1 cellular context compared by ENCODE assay signal in the genomic region with DNA sequence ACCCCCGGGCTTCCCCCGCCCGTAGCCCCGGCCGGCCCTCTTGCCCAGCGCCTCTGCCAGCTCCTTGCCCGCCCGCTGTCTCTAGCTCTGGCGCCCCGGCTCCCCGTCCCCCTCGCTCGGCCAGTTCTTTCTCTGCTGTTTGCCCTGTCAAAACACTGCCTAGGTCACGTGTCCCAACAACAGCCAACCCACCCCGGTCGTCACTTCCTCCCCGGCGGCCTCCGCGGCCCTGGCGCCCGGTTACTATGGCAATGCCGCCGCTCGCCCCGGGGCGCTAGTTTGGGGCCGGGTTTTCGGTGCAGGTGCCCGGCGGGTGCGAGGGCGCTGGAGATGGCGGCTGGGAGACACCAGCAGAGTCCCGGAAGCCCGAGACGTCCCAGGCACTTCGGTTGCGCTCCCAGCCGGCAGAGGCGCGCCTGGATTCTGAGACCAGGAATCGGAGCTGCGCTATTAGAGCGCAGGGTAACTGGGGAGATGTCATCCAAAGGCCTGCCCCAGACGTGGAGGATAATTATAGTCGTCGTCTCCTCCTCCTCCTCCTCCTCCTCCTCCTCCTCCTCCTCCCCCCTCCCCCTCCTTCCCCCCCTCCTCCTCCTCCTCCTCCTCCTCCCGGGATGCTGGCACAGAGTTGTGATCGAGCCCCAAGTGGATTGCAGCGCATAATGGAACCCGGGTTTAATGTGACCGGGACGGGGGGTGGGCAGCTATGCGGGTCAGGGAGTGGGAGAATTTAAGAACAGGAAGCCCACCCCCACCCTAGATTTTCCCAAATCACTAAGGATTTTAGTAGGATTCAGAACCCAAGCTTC.
TF ChIP-seq lines count a peak whose summit lies in the region.

A gene with protein sequence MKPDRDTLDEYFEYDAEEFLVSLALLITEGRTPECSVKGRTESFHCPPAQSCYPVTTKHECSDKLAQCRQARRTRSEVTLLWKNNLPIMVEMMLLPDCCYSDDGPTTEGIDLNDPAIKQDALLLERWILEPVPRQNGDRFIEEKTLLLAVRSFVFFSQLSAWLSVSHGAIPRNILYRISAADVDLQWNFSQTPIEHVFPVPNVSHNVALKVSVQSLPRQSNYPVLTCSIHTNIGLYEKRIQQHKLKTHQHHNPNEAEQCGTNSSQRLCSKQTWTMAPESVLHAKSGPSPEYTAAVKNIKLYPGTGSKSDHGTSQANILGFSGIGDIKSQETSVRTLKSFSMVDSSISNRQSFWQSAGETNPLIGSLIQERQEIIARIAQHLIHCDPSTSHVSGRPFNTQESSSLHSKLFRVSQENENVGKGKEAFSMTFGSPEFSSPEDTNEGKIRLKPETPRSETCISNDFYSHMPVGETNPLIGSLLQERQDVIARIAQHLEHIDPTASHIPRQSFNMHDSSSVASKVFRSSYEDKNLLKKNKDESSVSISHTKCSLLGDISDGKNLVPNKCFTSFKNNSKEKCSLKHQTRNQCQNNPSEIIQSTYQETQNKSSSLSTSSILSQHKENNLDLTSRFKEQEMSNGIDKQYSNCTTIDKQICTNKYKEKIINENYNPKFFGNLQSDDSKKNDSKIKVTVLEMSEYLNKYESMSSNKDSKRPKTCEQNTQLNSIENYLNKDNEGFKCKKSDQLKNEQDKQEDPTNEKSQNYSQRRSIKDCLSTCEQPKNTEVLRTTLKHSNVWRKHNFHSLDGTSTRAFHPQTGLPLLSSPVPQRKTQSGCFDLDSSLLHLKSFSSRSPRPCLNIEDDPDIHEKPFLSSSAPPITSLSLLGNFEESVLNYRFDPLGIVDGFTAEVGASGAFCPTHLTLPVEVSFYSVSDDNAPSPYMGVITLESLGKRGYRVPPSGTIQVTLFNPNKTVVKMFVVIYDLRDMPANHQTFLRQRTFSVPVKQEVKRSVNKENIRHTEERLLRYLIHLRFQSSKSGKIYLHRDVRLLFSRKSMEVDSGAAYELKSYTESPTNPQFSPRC (minus strand): TSS at position 157 of the 809 bp plus-strand sequence. CDS start 1,367 bp downstream, outside the sequence.

TF ChIP-seq in HepG2, 621 proteins besides CTCF, POLR2A, EP300 and RAD21 (continued from another document and continues in another):
- TF ChIP-seq, protein P1, sequence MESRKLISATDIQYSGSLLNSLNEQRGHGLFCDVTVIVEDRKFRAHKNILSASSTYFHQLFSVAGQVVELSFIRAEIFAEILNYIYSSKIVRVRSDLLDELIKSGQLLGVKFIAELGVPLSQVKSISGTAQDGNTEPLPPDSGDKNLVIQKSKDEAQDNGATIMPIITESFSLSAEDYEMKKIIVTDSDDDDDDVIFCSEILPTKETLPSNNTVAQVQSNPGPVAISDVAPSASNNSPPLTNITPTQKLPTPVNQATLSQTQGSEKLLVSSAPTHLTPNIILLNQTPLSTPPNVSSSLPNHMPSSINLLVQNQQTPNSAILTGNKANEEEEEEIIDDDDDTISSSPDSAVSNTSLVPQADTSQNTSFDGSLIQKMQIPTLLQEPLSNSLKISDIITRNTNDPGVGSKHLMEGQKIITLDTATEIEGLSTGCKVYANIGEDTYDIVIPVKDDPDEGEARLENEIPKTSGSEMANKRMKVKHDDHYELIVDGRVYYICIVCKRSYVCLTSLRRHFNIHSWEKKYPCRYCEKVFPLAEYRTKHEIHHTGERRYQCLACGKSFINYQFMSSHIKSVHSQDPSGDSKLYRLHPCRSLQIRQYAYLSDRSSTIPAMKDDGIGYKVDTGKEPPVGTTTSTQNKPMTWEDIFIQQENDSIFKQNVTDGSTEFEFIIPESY (CRISPR knock-in tag; IDR thresholded peaks at IDR 0.05): 0 out of 2 replicates have a peak, but pooled peaks have one; percentile 23
- no peak for TF ChIP-seq TARDBP (CRISPR knock-in tag; IDR thresholded peaks at IDR 0.05)
- TF ChIP-seq MEIS1 (CRISPR knock-in tag; IDR thresholded peaks at IDR 0.05; ENCODE audit: borderline replicate concordance): peak; percentile 69; the same call in 1 of the 2 replicates
- TF ChIP-seq, protein P2, sequence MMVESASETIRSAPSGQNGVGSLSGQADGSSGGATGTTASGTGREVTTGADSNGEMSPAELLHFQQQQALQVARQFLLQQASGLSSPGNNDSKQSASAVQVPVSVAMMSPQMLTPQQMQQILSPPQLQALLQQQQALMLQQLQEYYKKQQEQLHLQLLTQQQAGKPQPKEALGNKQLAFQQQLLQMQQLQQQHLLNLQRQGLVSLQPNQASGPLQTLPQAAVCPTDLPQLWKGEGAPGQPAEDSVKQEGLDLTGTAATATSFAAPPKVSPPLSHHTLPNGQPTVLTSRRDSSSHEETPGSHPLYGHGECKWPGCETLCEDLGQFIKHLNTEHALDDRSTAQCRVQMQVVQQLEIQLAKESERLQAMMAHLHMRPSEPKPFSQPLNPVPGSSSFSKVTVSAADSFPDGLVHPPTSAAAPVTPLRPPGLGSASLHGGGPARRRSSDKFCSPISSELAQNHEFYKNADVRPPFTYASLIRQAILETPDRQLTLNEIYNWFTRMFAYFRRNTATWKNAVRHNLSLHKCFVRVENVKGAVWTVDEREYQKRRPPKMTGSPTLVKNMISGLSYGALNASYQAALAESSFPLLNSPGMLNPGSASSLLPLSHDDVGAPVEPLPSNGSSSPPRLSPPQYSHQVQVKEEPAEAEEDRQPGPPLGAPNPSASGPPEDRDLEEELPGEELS (CRISPR knock-in tag; IDR thresholded peaks at IDR 0.05): no peak
- peak; percentile 91 for TF ChIP-seq SIN3A (IDR thresholded peaks at IDR 0.05; ENCODE audit: borderline replicate concordance, low read depth, low read length)
- TF ChIP-seq AGO2 (optimal IDR thresholded peaks at IDR 0.05; ENCODE audit: low read depth, low read length): no peak
- no peak for TF ChIP-seq GMEB1 (CRISPR knock-in tag; IDR thresholded peaks at IDR 0.05; ENCODE audit: borderline replicate concordance)
- TF ChIP-seq GATAD2A (CRISPR knock-in tag; IDR thresholded peaks at IDR 0.05): 0 out of 2 replicates have a peak, but pooled peaks have one; percentile 14
- TF ChIP-seq DR1 (CRISPR knock-in tag; IDR thresholded peaks at IDR 0.05): no peak
- TF ChIP-seq HDAC2 (CRISPR knock-in tag; IDR thresholded peaks at IDR 0.05): no peak; the same call in 1 of the 2 replicates
- no peak for TF ChIP-seq ATF7-NPFF (CRISPR knock-in tag; IDR thresholded peaks at IDR 0.05; ENCODE audit: low read depth)
- TF ChIP-seq, protein P3, sequence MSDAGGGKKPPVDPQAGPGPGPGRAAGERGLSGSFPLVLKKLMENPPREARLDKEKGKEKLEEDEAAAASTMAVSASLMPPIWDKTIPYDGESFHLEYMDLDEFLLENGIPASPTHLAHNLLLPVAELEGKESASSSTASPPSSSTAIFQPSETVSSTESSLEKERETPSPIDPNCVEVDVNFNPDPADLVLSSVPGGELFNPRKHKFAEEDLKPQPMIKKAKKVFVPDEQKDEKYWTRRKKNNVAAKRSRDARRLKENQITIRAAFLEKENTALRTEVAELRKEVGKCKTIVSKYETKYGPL (CRISPR knock-in tag; IDR thresholded peaks at IDR 0.05): no peak
- no peak for TF ChIP-seq ZNF576 (CRISPR knock-in tag; IDR thresholded peaks at IDR 0.05)
- no peak for TF ChIP-seq ZNF10 (CRISPR knock-in tag; IDR thresholded peaks at IDR 0.05; ENCODE audit: borderline replicate concordance, low read depth)
- TF ChIP-seq FLYWCH1 (CRISPR knock-in tag; IDR thresholded peaks at IDR 0.05): no peak
- TF ChIP-seq, protein P4, sequence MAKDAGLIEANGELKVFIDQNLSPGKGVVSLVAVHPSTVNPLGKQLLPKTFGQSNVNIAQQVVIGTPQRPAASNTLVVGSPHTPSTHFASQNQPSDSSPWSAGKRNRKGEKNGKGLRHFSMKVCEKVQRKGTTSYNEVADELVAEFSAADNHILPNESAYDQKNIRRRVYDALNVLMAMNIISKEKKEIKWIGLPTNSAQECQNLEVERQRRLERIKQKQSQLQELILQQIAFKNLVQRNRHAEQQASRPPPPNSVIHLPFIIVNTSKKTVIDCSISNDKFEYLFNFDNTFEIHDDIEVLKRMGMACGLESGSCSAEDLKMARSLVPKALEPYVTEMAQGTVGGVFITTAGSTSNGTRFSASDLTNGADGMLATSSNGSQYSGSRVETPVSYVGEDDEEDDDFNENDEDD (CRISPR knock-in tag; IDR thresholded peaks at IDR 0.05; ENCODE audit: borderline replicate concordance): peak; percentile 37; the same call in 1 of the 2 replicates
- TF ChIP-seq ZNF777 (CRISPR knock-in tag; IDR thresholded peaks at IDR 0.05): no peak
- TF ChIP-seq ZNF557 (CRISPR knock-in tag; IDR thresholded peaks at IDR 0.05): no peak
- TF ChIP-seq ATF4 (CRISPR knock-in tag; IDR thresholded peaks at IDR 0.05): peak in 1 of 2 experiments; percentile 42; a peak in 1 of 4 replicates
- no peak for TF ChIP-seq ZNF136 (CRISPR knock-in tag; IDR thresholded peaks at IDR 0.05; ENCODE audit: low read depth)
- no peak for TF ChIP-seq JUND (CRISPR knock-in tag; IDR thresholded peaks at IDR 0.05)
- TF ChIP-seq ZFP36 (IDR thresholded peaks at IDR 0.05; ENCODE audit: borderline replicate concordance, low read depth, low read length, partially characterized antibody): no peak
- TF ChIP-seq ZNF282 (IDR thresholded peaks at IDR 0.05; ENCODE audit: partially characterized antibody): no peak
- no peak for TF ChIP-seq ZNF672 (CRISPR knock-in tag; IDR thresholded peaks at IDR 0.05)
- TF ChIP-seq GABPB1 (CRISPR knock-in tag; IDR thresholded peaks at IDR 0.05): peak; percentile 95
- TF ChIP-seq SPEN (CRISPR knock-in tag; IDR thresholded peaks at IDR 0.05; ENCODE audit: low read depth): peak; percentile 47; the same call in 1 of the 2 replicates
- TF ChIP-seq SMARCC2 (IDR thresholded peaks at IDR 0.05): no peak
- peak; percentile 95 for TF ChIP-seq RAD51 (IDR thresholded peaks at IDR 0.05; ENCODE audit: borderline replicate concordance)
- no peak for TF ChIP-seq TOE1 (CRISPR knock-in tag; IDR thresholded peaks at IDR 0.05)
- no peak for TF ChIP-seq NFRKB (IDR thresholded peaks at IDR 0.05)
- TF ChIP-seq, protein P5, sequence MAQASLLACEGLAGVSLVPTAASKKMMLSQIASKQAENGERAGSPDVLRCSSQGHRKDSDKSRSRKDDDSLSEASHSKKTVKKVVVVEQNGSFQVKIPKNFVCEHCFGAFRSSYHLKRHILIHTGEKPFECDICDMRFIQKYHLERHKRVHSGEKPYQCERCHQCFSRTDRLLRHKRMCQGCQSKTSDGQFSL (CRISPR knock-in tag; IDR thresholded peaks at IDR 0.05): no peak
- peak; percentile 53; the same call in 1 of the 2 replicates for TF ChIP-seq SP4 (CRISPR knock-in tag; IDR thresholded peaks at IDR 0.05)
- TF ChIP-seq ZNF775 (CRISPR knock-in tag; IDR thresholded peaks at IDR 0.05; ENCODE audit: borderline replicate concordance): 0 out of 2 replicates have a peak, but pooled peaks have one; percentile 22
- TF ChIP-seq TMF1 (CRISPR knock-in tag; IDR thresholded peaks at IDR 0.05; ENCODE audit: low read depth): 0 out of 2 replicates have a peak, but pooled peaks have one; percentile 35
- TF ChIP-seq ZFX (CRISPR knock-in tag; IDR thresholded peaks at IDR 0.05; ENCODE audit: low read depth): peak; percentile 42
- no peak for TF ChIP-seq ZNF713 (CRISPR knock-in tag; IDR thresholded peaks at IDR 0.05)
- TF ChIP-seq, protein P6, sequence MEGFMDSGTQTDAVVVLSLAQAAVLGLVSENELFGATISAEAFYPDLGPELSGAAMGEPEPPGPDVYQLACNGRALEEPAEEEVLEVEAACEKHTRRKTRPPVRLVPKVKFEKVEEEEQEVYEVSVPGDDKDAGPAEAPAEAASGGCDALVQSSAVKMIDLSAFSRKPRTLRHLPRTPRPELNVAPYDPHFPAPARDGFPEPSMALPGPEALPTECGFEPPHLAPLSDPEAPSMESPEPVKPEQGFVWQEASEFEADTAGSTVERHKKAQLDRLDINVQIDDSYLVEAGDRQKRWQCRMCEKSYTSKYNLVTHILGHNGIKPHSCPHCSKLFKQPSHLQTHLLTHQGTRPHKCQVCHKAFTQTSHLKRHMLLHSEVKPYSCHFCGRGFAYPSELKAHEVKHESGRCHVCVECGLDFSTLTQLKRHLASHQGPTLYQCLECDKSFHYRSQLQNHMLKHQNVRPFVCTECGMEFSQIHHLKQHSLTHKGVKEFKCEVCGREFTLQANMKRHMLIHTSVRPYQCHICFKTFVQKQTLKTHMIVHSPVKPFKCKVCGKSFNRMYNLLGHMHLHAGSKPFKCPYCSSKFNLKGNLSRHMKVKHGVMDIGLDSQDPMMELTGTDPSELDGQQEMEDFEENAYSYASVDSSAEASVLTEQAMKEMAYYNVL (CRISPR knock-in tag; IDR thresholded peaks at IDR 0.05; ENCODE audit: borderline replicate concordance): no peak
- no peak for TF ChIP-seq PBX3 (CRISPR knock-in tag; IDR thresholded peaks at IDR 0.05; ENCODE audit: borderline replicate concordance)
- TF ChIP-seq SALL2 (CRISPR knock-in tag; IDR thresholded peaks at IDR 0.05): peak; percentile 12
- peak; percentile 55; the same call in 1 of the 2 replicates for TF ChIP-seq ZFY (CRISPR knock-in tag; IDR thresholded peaks at IDR 0.05)
- peak; percentile 87 for TF ChIP-seq HNRNPK (IDR thresholded peaks at IDR 0.05; ENCODE audit: low read depth, low read length, poor library complexity, severe bottlenecking)
- no peak for TF ChIP-seq MTF2 (CRISPR knock-in tag; IDR thresholded peaks at IDR 0.05; ENCODE audit: borderline replicate concordance)
- no peak for TF ChIP-seq ZNF180 (CRISPR knock-in tag; IDR thresholded peaks at IDR 0.05; ENCODE audit: borderline replicate concordance, low read depth)
- TF ChIP-seq ZNF382 (CRISPR knock-in tag; IDR thresholded peaks at IDR 0.05; ENCODE audit: borderline replicate concordance): no peak
- TF ChIP-seq EEA1 (CRISPR knock-in tag; IDR thresholded peaks at IDR 0.05; ENCODE audit: borderline replicate concordance): no peak
